Comparison of ENCODE assay signal across 18 cellular contexts in the genomic region with DNA sequence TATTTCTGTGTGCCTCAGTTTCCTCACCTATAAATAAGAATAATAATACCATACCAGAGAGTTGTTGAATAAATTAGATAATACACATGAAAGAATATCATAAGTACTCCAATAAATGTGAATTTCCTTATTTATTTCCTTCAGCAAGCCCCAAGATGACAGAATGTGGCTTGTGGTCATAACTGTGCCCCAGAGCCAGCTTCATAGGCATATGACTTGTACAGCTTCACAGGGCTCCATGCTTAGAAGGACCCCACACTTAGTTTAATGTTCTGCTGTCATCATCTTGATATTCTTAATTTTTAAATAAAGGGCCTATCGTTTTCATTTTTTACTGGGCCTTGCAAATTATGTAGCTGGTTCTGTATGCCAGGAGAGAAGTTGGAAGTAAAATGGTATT. TPM values are rescaled to one million over a fixed set of nuclear protein-coding genes. Genes with fewer than 3 reads are reported as not detected.
DNase-seq lines count a peak whose midpoint lies in the region; ATAC-seq and TF ChIP-seq lines count a peak whose summit lies in the region.
"Had no signal": no experiment of that assay in that cellular context is flagged by ENCODE, and none has a peak within 500 bp of the region (broad histone marks: within the 10 kb centered on the region; RNA-seq: fewer than 3 reads in every experiment).

No MANE protein-coding gene starts in this region.

- no peaks in the 10 kb centered on the region for H3K27me3 Mint-ChIP-seq in activated naive CD4-positive, alpha-beta T cell treated with anti-CD3 and anti-CD28 coated beads, Interleukin-2, amount 10 ng/mL, durations not matched to agents 7 days and 5 days
- H3K27me3 Mint-ChIP-seq in activated naive CD8-positive, alpha-beta T cell treated with anti-CD3 and anti-CD28 coated beads, Interleukin-2, amount 10 ng/mL, durations not matched to agents 7 days and 5 days: no peaks in the 10 kb centered on the region
- H3K27me3 Mint-ChIP-seq: activated naive CD4-positive, alpha-beta T cell treated with anti-CD3 and anti-CD28 coated beads, Interleukin-2, amount 50 U/mL, for 24 hours; brain had no signal

- H3K23ac ChIP-seq in neuronal stem cell (ENCODE audit: low read depth, low read length, poor library complexity): no peak overlapping the region

- H4K8ac ChIP-seq in neuronal stem cell (ENCODE audit: low read depth, low read length): no peak overlapping the region

- H3K18ac ChIP-seq in neuronal stem cell (ENCODE audit: low read length): no peak overlapping the region

- no peaks in the 10 kb centered on the region for H3K9me3 ChIP-seq in neuronal stem cell (replicated peaks in 1 of 2; ENCODE audit: control insufficient read depth in 2 of 2, insufficient read depth in 1 of 2, low read depth in 1 of 2, low read length in 2 of 2)
- H3K9me3 ChIP-seq: colonic mucosa had no signal

- H2BK5ac ChIP-seq in neuronal stem cell (ENCODE audit: low read length): no peak overlapping the region

- H4K91ac ChIP-seq in neuronal stem cell (ENCODE audit: low read depth, low read length, poor library complexity): no peak overlapping the region

- no peak overlapping the region for H2BK120ac ChIP-seq in neuronal stem cell (ENCODE audit: low read depth, low read length)

- no peak overlapping the region for H3K27ac ChIP-seq in neuronal stem cell (replicated peaks; ENCODE audit: low read length)
- H3K27ac ChIP-seq: colonic mucosa, foreskin keratinocyte, RWPE1 had no signal

- H3K4me3 ChIP-seq in NB4 (ENCODE audit: low read depth, low read length) (peak overlapping the region; percentile 93), neuronal stem cell (ENCODE audit: low read length in 2 of 2) (no peak overlapping the region)
- H3K4me3 ChIP-seq: colonic mucosa had no signal

- H3K4me3 Mint-ChIP-seq in activated naive CD4-positive, alpha-beta T cell treated with anti-CD3 and anti-CD28 coated beads, Interleukin-2, amount 10 ng/mL, durations not matched to agents 7 days and 5 days: no peak overlapping the region
- H3K4me3 Mint-ChIP-seq in activated naive CD8-positive, alpha-beta T cell treated with anti-CD3 and anti-CD28 coated beads, Interleukin-2, amount 10 ng/mL, durations not matched to agents 7 days and 5 days: peak overlapping the region; percentile 71
- peak overlapping the region; percentile 36 for H3K4me3 Mint-ChIP-seq in stimulated activated effector memory CD8-positive, alpha-beta T cell treated with anti-CD3 and anti-CD28 coated beads, Interleukin-12 subunit alpha, Interleukin-12 subunit beta, amount 100 ng/mL, for 72 hours
- H3K4me3 Mint-ChIP-seq: brain, WTC11 had no signal

- H3K14ac ChIP-seq in neuronal stem cell (ENCODE audit: low read length): no peak overlapping the region

- CTCF ChIA-PET in activated naive CD4-positive, alpha-beta T cell treated with anti-CD3 and anti-CD28 coated beads, Interleukin-2, amount 10 ng/mL, durations not matched to agents 7 days and 5 days (lab: Charles Lee): no interaction called here

- H3K4me2 ChIP-seq in neuronal stem cell (ENCODE audit: insufficient read depth, low read length, poor library complexity, severe bottlenecking): no peak overlapping the region

- no peak overlapping the region for H2AK5ac ChIP-seq in neuronal stem cell (ENCODE audit: low read depth, low read length)

- no peak for TF ChIP-seq CTCF in NB4 (IDR thresholded peaks at IDR 0.05; ENCODE audit: low read depth, low read length)

- no peak overlapping the region for H2BK12ac ChIP-seq in neuronal stem cell (ENCODE audit: low read length)

- H3K4me1 ChIP-seq in neuronal stem cell (ENCODE audit: control insufficient read depth in 2 of 2, insufficient read depth in 1 of 2, low read depth in 1 of 2, low read length in 2 of 2): no peaks in the 10 kb centered on the region
- H3K4me1 ChIP-seq: colonic mucosa, foreskin keratinocyte had no signal

- WGBS in neuronal stem cell (ENCODE audit: extremely low coverage in 2 of 2, insufficient read length in 2 of 2, insufficient replicate concordance in 1 of 2), 2 donors: no CpG with 5 or more reads among the region's 1 CpG

- H3K27ac Mint-ChIP-seq in activated naive CD4-positive, alpha-beta T cell treated with anti-CD3 and anti-CD28 coated beads, Interleukin-2, amount 10 ng/mL, durations not matched to agents 7 days and 5 days: peak overlapping the region; percentile 89
- peak overlapping the region; percentile 96 for H3K27ac Mint-ChIP-seq in activated naive CD8-positive, alpha-beta T cell treated with anti-CD3 and anti-CD28 coated beads, Interleukin-2, amount 10 ng/mL, durations not matched to agents 7 days and 5 days
- H3K27ac Mint-ChIP-seq in stimulated activated effector memory CD8-positive, alpha-beta T cell treated with anti-CD3 and anti-CD28 coated beads, Interleukin-12 subunit alpha, Interleukin-12 subunit beta, amount 100 ng/mL, for 72 hours: peak overlapping the region; percentile 58
- H3K27ac Mint-ChIP-seq: activated naive CD4-positive, alpha-beta T cell treated with anti-CD3 and anti-CD28 coated beads, Interleukin-2, amount 50 U/mL, for 24 hours; brain; WTC11 had no signal

- no peak for TF ChIP-seq POLR2A in NB4 (IDR thresholded peaks at IDR 0.05; ENCODE audit: extremely low read depth, insufficient read length)

- DNase-seq in activated naive CD4-positive, alpha-beta T cell treated with anti-CD3 and anti-CD28 coated beads, Interleukin-2, amount 10 ng/mL, durations not matched to agents 7 days and 5 days: no peak
- no peak for DNase-seq in activated naive CD4-positive, alpha-beta T cell (lab: John Stamatoyannopoulos, UW)
- DNase-seq in NB4 (ENCODE audit: low read depth) (peak; percentile 57), HUDEP-2 (lab: John Stamatoyannopoulos, UW; ENCODE audit: unreplicated experiment in 76 of 76) (no peak), neuronal stem cell (ENCODE audit: low spot score) (no peak)
- no peak for DNase-seq in activated naive CD8-positive, alpha-beta T cell treated with anti-CD3 and anti-CD28 coated beads, Interleukin-2, amount 10 ng/mL, durations not matched to agents 7 days and 5 days
- DNase-seq in stimulated activated effector memory CD8-positive, alpha-beta T cell treated with anti-CD3 and anti-CD28 coated beads, Interleukin-12 subunit alpha, Interleukin-12 subunit beta, amount 100 ng/mL, for 72 hours (ENCODE audit: low spot score in 2 of 2): no peak
- DNase-seq: colonic mucosa, foreskin keratinocyte, kidney glomerular epithelial cell, NCI-H1048, NCI-H526 had no signal

- no peaks in the 10 kb centered on the region for H3K27me3 ChIP-seq in neuronal stem cell (ENCODE audit: control insufficient read depth in 3 of 3, insufficient read depth in 3 of 3, low read depth in 1 of 3, low read length in 3 of 3)
- H3K27me3 ChIP-seq: colonic mucosa, foreskin keratinocyte had no signal

- peaks cover 4% of the 10 kb centered on the region for H3K9me3 Mint-ChIP-seq in activated naive CD4-positive, alpha-beta T cell treated with anti-CD3 and anti-CD28 coated beads, Interleukin-2, amount 10 ng/mL, durations not matched to agents 7 days and 5 days
- H3K9me3 Mint-ChIP-seq in activated naive CD8-positive, alpha-beta T cell treated with anti-CD3 and anti-CD28 coated beads, Interleukin-2, amount 10 ng/mL, durations not matched to agents 7 days and 5 days: no peaks in the 10 kb centered on the region
- H3K9me3 Mint-ChIP-seq in stimulated activated effector memory CD8-positive, alpha-beta T cell treated with anti-CD3 and anti-CD28 coated beads, Interleukin-12 subunit alpha, Interleukin-12 subunit beta, amount 100 ng/mL, for 72 hours: no peaks in the 10 kb centered on the region
- H3K9me3 Mint-ChIP-seq: activated naive CD4-positive, alpha-beta T cell treated with anti-CD3 and anti-CD28 coated beads, Interleukin-2, amount 50 U/mL, for 24 hours; WTC11 had no signal

- no peak overlapping the region for H3K4ac ChIP-seq in neuronal stem cell (ENCODE audit: low read length)

- no peaks in the 10 kb centered on the region for H3K79me1 ChIP-seq in neuronal stem cell (ENCODE audit: low read depth, low read length)

- H2AFZ ChIP-seq in neuronal stem cell (ENCODE audit: low read length): no peak overlapping the region

- H3K4me1 Mint-ChIP-seq in activated naive CD4-positive, alpha-beta T cell treated with anti-CD3 and anti-CD28 coated beads, Interleukin-2, amount 10 ng/mL, durations not matched to agents 7 days and 5 days: peaks cover 88% of the 10 kb centered on the region
- peaks cover 60% of the 10 kb centered on the region for H3K4me1 Mint-ChIP-seq in activated naive CD8-positive, alpha-beta T cell treated with anti-CD3 and anti-CD28 coated beads, Interleukin-2, amount 10 ng/mL, durations not matched to agents 7 days and 5 days
- peaks cover 34% of the 10 kb centered on the region for H3K4me1 Mint-ChIP-seq in stimulated activated effector memory CD8-positive, alpha-beta T cell treated with anti-CD3 and anti-CD28 coated beads, Interleukin-12 subunit alpha, Interleukin-12 subunit beta, amount 100 ng/mL, for 72 hours
- H3K4me1 Mint-ChIP-seq: brain had no signal

- no peaks in the 10 kb centered on the region for H3K36me3 ChIP-seq in neuronal stem cell (replicated peaks in 1 of 2; ENCODE audit: control insufficient read depth in 2 of 2, insufficient read depth in 2 of 2, low read length in 2 of 2)
- H3K36me3 ChIP-seq: colonic mucosa had no signal

- no peak for ATAC-seq in activated naive CD8-positive, alpha-beta T cell treated with anti-CD3 and anti-CD28 coated beads, Interleukin-2, amount 10 ng/mL, durations not matched to agents 7 days and 5 days (ENCODE audit: low read depth)
- no peak for ATAC-seq in stimulated activated effector memory CD8-positive, alpha-beta T cell treated with anti-CD3 and anti-CD28 coated beads, Interleukin-12 subunit alpha, Interleukin-12 subunit beta, amount 100 ng/mL, for 72 hours
- no peak for ATAC-seq in GM18868 (IDR thresholded peaks at IDR 0.05; ENCODE audit: unreplicated experiment)
- ATAC-seq: foreskin keratinocyte, WTC11 had no signal

- H2BK15ac ChIP-seq in neuronal stem cell (ENCODE audit: low read length): no peak overlapping the region

- H3K9ac ChIP-seq in neuronal stem cell (ENCODE audit: low read depth, low read length, poor library complexity): no peak overlapping the region

- H3K36me3 Mint-ChIP-seq in activated naive CD4-positive, alpha-beta T cell treated with anti-CD3 and anti-CD28 coated beads, Interleukin-2, amount 10 ng/mL, durations not matched to agents 7 days and 5 days: peaks cover 19% of the 10 kb centered on the region
- peaks cover 31% of the 10 kb centered on the region for H3K36me3 Mint-ChIP-seq in activated naive CD8-positive, alpha-beta T cell treated with anti-CD3 and anti-CD28 coated beads, Interleukin-2, amount 10 ng/mL, durations not matched to agents 7 days and 5 days
- H3K36me3 Mint-ChIP-seq in stimulated activated effector memory CD8-positive, alpha-beta T cell treated with anti-CD3 and anti-CD28 coated beads, Interleukin-12 subunit alpha, Interleukin-12 subunit beta, amount 100 ng/mL, for 72 hours: no peaks in the 10 kb centered on the region
- H3K36me3 Mint-ChIP-seq: activated naive CD4-positive, alpha-beta T cell treated with anti-CD3 and anti-CD28 coated beads, Interleukin-2, amount 50 U/mL, for 24 hours; brain; WTC11 had no signal

- POLR2A ChIA-PET in activated naive CD8-positive, alpha-beta T cell treated with anti-CD3 and anti-CD28 coated beads, Interleukin-2, amount 10 ng/mL, durations not matched to agents 7 days and 5 days (lab: Charles Lee): interaction anchor here (1.4 to 1.7 kb wide), 2 partner anchors 9 to 346 kb away, joined by 4 to 5 read pairs; no protein-coding TSS in a partner anchor

RNA-seq across cellular contexts. Expression of a gene that starts 25.3 kb away (rescaled TPM):
- under 1 TPM; 0.30 to 0.48 TPM for total RNA-seq in activated naive CD8-positive, alpha-beta T cell treated with anti-CD3 and anti-CD28 coated beads, Interleukin-2, amount 10 ng/mL, durations not matched to agents 7 days and 5 days
- not detected for polyA plus RNA-seq in neuronal stem cell (2013, experiment 1 of 2)
- not detected for polyA plus RNA-seq in neuronal stem cell (2013, experiment 2 of 2)
- total RNA-seq: foreskin keratinocyte, osteocyte had no signal
- polyA plus RNA-seq: foreskin keratinocyte had no signal
